20 cellular contexts compared by ENCODE assay signal in the genomic region with DNA sequence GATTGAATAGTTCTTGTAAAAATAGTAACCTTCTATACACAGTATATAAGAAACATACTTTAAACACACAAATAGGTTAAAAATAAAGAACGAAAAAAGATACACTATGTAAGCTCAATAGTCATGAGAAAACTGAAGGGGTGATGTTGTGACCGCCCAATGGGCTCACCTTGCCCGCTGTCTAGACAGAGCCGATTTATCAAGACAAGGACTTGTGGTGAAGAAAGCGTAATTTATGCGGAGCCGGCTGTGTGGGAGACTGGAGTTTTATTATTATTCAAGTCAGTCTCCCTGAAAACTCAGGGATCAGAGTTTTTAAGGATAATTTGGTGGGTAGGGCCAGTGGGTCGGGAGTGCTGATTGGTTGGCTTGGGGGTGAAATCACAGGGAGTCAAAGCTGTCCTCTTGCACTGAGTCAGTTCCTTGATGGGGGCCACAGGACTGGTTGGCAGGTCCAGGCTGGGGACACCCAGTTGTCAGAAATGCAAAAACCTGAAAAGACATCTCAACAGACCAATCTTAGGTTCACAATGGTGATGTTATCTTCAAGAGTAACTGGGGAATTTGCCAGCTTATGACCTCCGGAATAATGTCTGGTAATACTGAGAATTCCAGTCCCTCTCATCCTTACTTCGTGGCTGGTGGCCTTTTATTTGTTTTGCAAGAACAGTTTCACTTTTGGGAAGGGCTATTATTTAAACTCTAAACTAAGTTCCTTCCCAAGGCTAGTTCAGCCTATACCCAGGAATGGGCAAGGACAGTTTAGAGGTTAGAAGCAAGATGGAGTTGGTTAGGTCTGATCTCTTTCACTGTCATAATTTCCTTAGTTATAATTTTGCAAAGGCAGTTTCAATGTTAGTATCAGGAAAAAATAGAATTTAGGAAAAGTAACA.
DNase-seq lines count a peak whose midpoint lies in the region; ATAC-seq and TF ChIP-seq lines count a peak whose summit lies in the region.
"Had no signal": no experiment of that assay in that cellular context is flagged by ENCODE, and none has a peak within 500 bp of the region (broad histone marks: within the 10 kb centered on the region; RNA-seq: fewer than 3 reads in every experiment).

No MANE protein-coding gene starts in this region.

- DNase-seq in AG20443 (ENCODE audit: low spot score) (peak; percentile 23), H9 (no peak), astrocyte of the hippocampus (ENCODE audit: low read depth, low spot score) (peak; percentile 37), mesenchymal stem cell (peak; percentile 40), foreskin keratinocyte (no peak), GF-D8 (lab: John Stamatoyannopoulos, UW) (no peak), NOMO-1 treated with DMSO at 0.1 percent for 48 hours (lab: John Stamatoyannopoulos, UW; ENCODE audit: unreplicated experiment) (no peak)
- no peak for DNase-seq in activated T-helper 2 cell treated with anti-CD3 and anti-CD28 coated beads, Interferon-gamma antibody, Interleukin-2, Interleukin-4, amounts not matched to agents 10 μg/mL and 5 μg/mL and 100 μg/mL, durations not matched to agents 14 hours and 24 hours and 36 hours (ENCODE audit: low spot score)
- DNase-seq: AML-193, DND-41, kidney glomerular epithelial cell, NCI-H146, psoas muscle, SW 1271 had no signal

- intact Hi-C loops in activated T-helper 2 cell treated with anti-CD3 and anti-CD28 coated beads, Interferon-gamma antibody, Interleukin-2, Interleukin-4, amounts not matched to agents 10 μg/mL and 5 μg/mL and 100 μg/mL, durations not matched to agents 14 hours and 24 hours and 36 hours (cut with micrococcal nuclease), result no loop called here

- H3K27me3 Mint-ChIP-seq in H9 (ENCODE audit: low read depth), result no peaks in the 10 kb centered on the region
- peaks cover 10% of the 10 kb centered on the region for H3K27me3 Mint-ChIP-seq in activated T-helper 2 cell treated with anti-CD3 and anti-CD28 coated beads, Interferon-gamma antibody, Interleukin-2, Interleukin-4, amounts not matched to agents 10 μg/mL and 5 μg/mL and 100 μg/mL, durations not matched to agents 14 hours and 24 hours and 36 hours (ENCODE audit: low read depth)
- H3K27me3 Mint-ChIP-seq: activated CD8-positive, alpha-beta T cell treated with anti-CD3 and anti-CD28 coated beads for 36 hours had no signal

- H4K20me1 ChIP-seq in H9 (ENCODE audit: control insufficient read depth, insufficient read depth, insufficient read length), result no peaks in the 10 kb centered on the region

- peaks cover 17 to 18% of the 10 kb centered on the region in 2 experiments for H3K4me1 Mint-ChIP-seq in H9
- H3K4me1 Mint-ChIP-seq in activated T-helper 2 cell treated with anti-CD3 and anti-CD28 coated beads, Interferon-gamma antibody, Interleukin-2, Interleukin-4, amounts not matched to agents 10 μg/mL and 5 μg/mL and 100 μg/mL, durations not matched to agents 14 hours and 24 hours and 36 hours (ENCODE audit: low read depth), result peaks cover 6% of the 10 kb centered on the region

- H2BK15ac ChIP-seq in H9 (ENCODE audit: low read depth, low read length) (no peak overlapping the region), mesenchymal stem cell (ENCODE audit: low read depth, poor library complexity, severe bottlenecking) (no peak overlapping the region)

- H4K8ac ChIP-seq in H9 (replicated peaks; ENCODE audit: insufficient read length, low read depth, low read length), result no peak overlapping the region
- H4K8ac ChIP-seq in mesenchymal stem cell (ENCODE audit: low read length), result no peak overlapping the region

- no peaks in the 10 kb centered on the region for H3K79me2 ChIP-seq in H9 (ENCODE audit: insufficient read depth, low read length)

- H3K79me1 ChIP-seq in H9 (ENCODE audit: insufficient read depth, low read depth, low read length, poor library complexity, severe bottlenecking) (no peaks in the 10 kb centered on the region), mesenchymal stem cell (replicated peaks; ENCODE audit: low read length, poor library complexity, severe bottlenecking) (no peaks in the 10 kb centered on the region)

- H2BK120ac ChIP-seq in H9 (ENCODE audit: low read depth, low read length, poor library complexity, severe bottlenecking), result no peak overlapping the region
- peak overlapping the region; percentile 19 for H2BK120ac ChIP-seq in mesenchymal stem cell (ENCODE audit: low read depth, low read length)

- WGBS in H9 (ENCODE audit: extremely low coverage, insufficient read length, low lambda C conversion rate), result no CpG with 5 or more reads among the region's 10 CpGs
- WGBS in mesenchymal stem cell, result 90% methylated on average over 8 of the region's 10 CpGs

- H3K4me3 ChIP-seq in mesenchymal stem cell (ENCODE audit: insufficient read depth in 1 of 2, low read depth in 1 of 2, low read length in 2 of 2), result no peak overlapping the region
- H3K4me3 ChIP-seq: lung, psoas muscle, thyroid gland had no signal

- H2BK5ac ChIP-seq in H9 (ENCODE audit: insufficient read length, low read length), result no peak overlapping the region
- no peak overlapping the region for H2BK5ac ChIP-seq in mesenchymal stem cell (ENCODE audit: low read depth, low read length, poor library complexity, severe bottlenecking)

- no peak overlapping the region; a peak in 1 of 5 replicates for H3K4me3 Mint-ChIP-seq in H9
- H3K4me3 Mint-ChIP-seq in activated T-helper 2 cell treated with anti-CD3 and anti-CD28 coated beads, Interferon-gamma antibody, Interleukin-2, Interleukin-4, amounts not matched to agents 10 μg/mL and 5 μg/mL and 100 μg/mL, durations not matched to agents 14 hours and 24 hours and 36 hours (ENCODE audit: low read depth), result no peak overlapping the region
- H3K4me3 Mint-ChIP-seq: activated CD8-positive, alpha-beta T cell treated with anti-CD3 and anti-CD28 coated beads for 36 hours; activated naive CD4-positive, alpha-beta T cell treated with anti-CD3 and anti-CD28 coated beads for 36 hours; central memory CD8-positive, alpha-beta T cell had no signal

- H3K9ac ChIP-seq in H9 (ENCODE audit: extremely low read depth, insufficient read length, low read length) (no peak overlapping the region), mesenchymal stem cell (ENCODE audit: low read length) (peak overlapping the region; percentile 3)

- H3K56ac ChIP-seq in H9 (ENCODE audit: insufficient read length, low read depth, low read length), result no peak overlapping the region

- no peaks in the 10 kb centered on the region for H3K36me3 Mint-ChIP-seq in H9 (ENCODE audit: insufficient read depth in 1 of 3, low read depth in 3 of 3)
- no peaks in the 10 kb centered on the region for H3K36me3 Mint-ChIP-seq in activated T-helper 2 cell treated with anti-CD3 and anti-CD28 coated beads, Interferon-gamma antibody, Interleukin-2, Interleukin-4, amounts not matched to agents 10 μg/mL and 5 μg/mL and 100 μg/mL, durations not matched to agents 14 hours and 24 hours and 36 hours (ENCODE audit: low read depth)

- H3K23ac ChIP-seq in H9 (ENCODE audit: insufficient read length, low read depth, low read length), result no peak overlapping the region
- no peak overlapping the region for H3K23ac ChIP-seq in mesenchymal stem cell (ENCODE audit: low read length in 2 of 2)

- no peaks in the 10 kb centered on the region for H3K23me2 ChIP-seq in H9 (ENCODE audit: insufficient read length, low read depth, low read length, poor library complexity, severe bottlenecking)

- H3K4ac ChIP-seq in H9 (ENCODE audit: low read depth, low read length), result no peak overlapping the region
- H3K4ac ChIP-seq in mesenchymal stem cell (ENCODE audit: low read depth in 1 of 2, low read length in 2 of 2), result no peak overlapping the region

- H3K27ac Mint-ChIP-seq in H9, result peak overlapping the region; percentile 11 to 88 (median 78); a peak in 5 of 7 replicates
- H3K27ac Mint-ChIP-seq in activated T-helper 2 cell treated with anti-CD3 and anti-CD28 coated beads, Interferon-gamma antibody, Interleukin-2, Interleukin-4, amounts not matched to agents 10 μg/mL and 5 μg/mL and 100 μg/mL, durations not matched to agents 14 hours and 24 hours and 36 hours, result no peak overlapping the region
- H3K27ac Mint-ChIP-seq: activated CD8-positive, alpha-beta T cell treated with anti-CD3 and anti-CD28 coated beads for 36 hours; activated naive CD4-positive, alpha-beta T cell treated with anti-CD3 and anti-CD28 coated beads for 36 hours had no signal

- no peak overlapping the region for H2BK20ac ChIP-seq in H9 (ENCODE audit: low read depth, low read length, poor library complexity, severe bottlenecking)

- no peak overlapping the region for H4K5ac ChIP-seq in H9 (ENCODE audit: insufficient read length, low read depth, low read length)

- H3K14ac ChIP-seq in H9 (ENCODE audit: insufficient read depth, low read length), result no peak overlapping the region
- no peak overlapping the region for H3K14ac ChIP-seq in mesenchymal stem cell (ENCODE audit: low read length in 2 of 2)

- no peak overlapping the region for H4K91ac ChIP-seq in H9 (ENCODE audit: insufficient read length, low read depth, low read length)
- peak overlapping the region; percentile 27 for H4K91ac ChIP-seq in mesenchymal stem cell (ENCODE audit: low read length)

- TF ChIP-seq CTCF in H9 (conservative IDR thresholded peaks at IDR 0.05) (no peak), foreskin keratinocyte (conservative IDR thresholded peaks at IDR 0.05) (no peak)

- H3K9me3 ChIP-seq in H9 (ENCODE audit: control insufficient read depth, low read depth, low read length) (no peaks in the 10 kb centered on the region), mesenchymal stem cell (ENCODE audit: control insufficient read depth, low read length) (no peaks in the 10 kb centered on the region)
- H3K9me3 ChIP-seq: neutrophil, psoas muscle, thyroid gland had no signal

- ATAC-seq in foreskin keratinocyte, result no peak
- ATAC-seq: activated CD8-positive, alpha-beta T cell treated with anti-CD3 and anti-CD28 coated beads for 36 hours; psoas muscle had no signal

- no peaks in the 10 kb centered on the region; a peak in 1 of 5 replicates for H3K9me3 Mint-ChIP-seq in H9
- no peaks in the 10 kb centered on the region for H3K9me3 Mint-ChIP-seq in activated T-helper 2 cell treated with anti-CD3 and anti-CD28 coated beads, Interferon-gamma antibody, Interleukin-2, Interleukin-4, amounts not matched to agents 10 μg/mL and 5 μg/mL and 100 μg/mL, durations not matched to agents 14 hours and 24 hours and 36 hours
- H3K9me3 Mint-ChIP-seq: activated CD8-positive, alpha-beta T cell treated with anti-CD3 and anti-CD28 coated beads for 36 hours; activated naive CD4-positive, alpha-beta T cell treated with anti-CD3 and anti-CD28 coated beads for 36 hours; central memory CD8-positive, alpha-beta T cell had no signal

- H3K27me3 ChIP-seq in H9 (ENCODE audit: insufficient read depth, low read length) (no peaks in the 10 kb centered on the region), mesenchymal stem cell (ENCODE audit: control insufficient read depth in 1 of 2, insufficient read depth in 1 of 2, low read length in 2 of 2) (no peaks in the 10 kb centered on the region), foreskin keratinocyte (no peaks in the 10 kb centered on the region)
- H3K27me3 ChIP-seq: neutrophil, thyroid gland had no signal

- no peak overlapping the region for H2BK12ac ChIP-seq in H9 (ENCODE audit: insufficient read length, low read depth, low read length)
- no peak overlapping the region for H2BK12ac ChIP-seq in mesenchymal stem cell (ENCODE audit: low read length in 2 of 2)

- H3K27ac ChIP-seq in H9 (ENCODE audit: insufficient read length, low read depth, low read length) (no peak overlapping the region), mesenchymal stem cell (ENCODE audit: low read length, poor library complexity, severe bottlenecking) (no peak overlapping the region), foreskin keratinocyte (no peak overlapping the region)
- H3K27ac ChIP-seq: neutrophil, psoas muscle, thyroid gland had no signal

- no peaks in the 10 kb centered on the region for H3K36me3 ChIP-seq in mesenchymal stem cell (ENCODE audit: control insufficient read depth in 1 of 2, insufficient read depth in 2 of 2, low read depth in 1 of 2, low read length in 2 of 2)
- H3K36me3 ChIP-seq: neutrophil, thyroid gland had no signal

- H3K4me2 ChIP-seq in H9 (ENCODE audit: insufficient read depth, insufficient read length, low read length) (no peak overlapping the region), mesenchymal stem cell (ENCODE audit: low read length, poor library complexity, severe bottlenecking) (no peak overlapping the region)

- no peak overlapping the region for H2AFZ ChIP-seq in H9 (ENCODE audit: low read length)
- H2AFZ ChIP-seq in mesenchymal stem cell (ENCODE audit: low read depth, low read length), result no peak overlapping the region

- H2AK5ac ChIP-seq in H9 (ENCODE audit: insufficient read length, low read length), result no peak overlapping the region
- H2AK5ac ChIP-seq in mesenchymal stem cell (ENCODE audit: low read length, severe bottlenecking), result no peak overlapping the region

- H3K18ac ChIP-seq in H9 (ENCODE audit: insufficient read length, low read depth, low read length) (no peak overlapping the region), mesenchymal stem cell (ENCODE audit: low read depth in 1 of 2, low read length in 2 of 2) (peak overlapping the region in 1 of 2 experiments; percentile 21)

- no peak overlapping the region for H3T11ph ChIP-seq in H9 (ENCODE audit: low read length)

- H3K4me1 ChIP-seq in H9 (ENCODE audit: insufficient read depth, low read length) (peaks cover 2% of the 10 kb centered on the region; the same call in 1 of the 2 replicates), mesenchymal stem cell (ENCODE audit: control insufficient read depth, insufficient read depth, low read depth, low read length) (no peaks in the 10 kb centered on the region), foreskin keratinocyte (no peaks in the 10 kb centered on the region)
- H3K4me1 ChIP-seq: psoas muscle, thyroid gland had no signal

Comparison
In these comparisons a context has a peak if more than half of its experiments do, and no peak if none do; other contexts are left out.
1. DNase-seq: peak in AG20443 (single experiment), astrocyte of the hippocampus (single experiment) and mesenchymal stem cell (single experiment); none in H9 (single experiment), foreskin keratinocyte (0 of 2), activated T-helper 2 cell treated with anti-CD3 and anti-CD28 coated beads, Interferon-gamma antibody, Interleukin-2, Interleukin-4, amounts not matched to agents 10 μg/mL and 5 μg/mL and 100 μg/mL, durations not matched to agents 14 hours and 24 hours and 36 hours (single experiment), GF-D8 (single experiment) and NOMO-1 treated with DMSO at 0.1 percent for 48 hours (single experiment).